Comparison of ENCODE assay signal across 25 cellular contexts in genomic region chr7:10015687-10016086, GRCh38.
"Had no signal": no experiment of that assay in that cellular context is flagged by ENCODE, and none has a peak within 500 bp of the region (broad histone marks: within the 10 kb centered on the region; RNA-seq: fewer than 3 reads in every experiment).

No MANE protein-coding gene starts in this region.

- H3K36me3 Mint-ChIP-seq: naive B cell; stimulated activated memory B cell treated with anti-CD40 and anti-IgM and Interleukin-4, amounts not matched to agents 10 μg/mL and 1 μg/mL and 100 μg/mL, for 72 hours had no signal

- H3K27ac Mint-ChIP-seq: activated T-helper 1 cell treated with anti-CD3 and anti-CD28 coated beads, Interleukin-12 subunit alpha, Interleukin-12 subunit beta, Interleukin-2, Interleukin-4 antibody, amounts not matched to agents 30 ng/mL and 10 ng/mL and 1 ng/mL, durations not matched to agents 14 hours and 24 hours and 36 hours; nephron progenitor cell; stimulated activated memory B cell treated with anti-CD40 and anti-IgM and Interleukin-4, amounts not matched to agents 10 μg/mL and 1 μg/mL and 100 μg/mL, for 72 hours; stimulated activated naive CD8-positive, alpha-beta T cell treated with anti-CD3 and anti-CD28 coated beads, Interleukin-15, amount 100 ng/mL, for 72 hours had no signal

- DNase-seq: activated CD4-positive, alpha-beta T cell treated with anti-CD3 and anti-CD28 coated beads for 48 hours; activated CD4-positive, alpha-beta T cell treated with anti-CD3 and anti-CD28 coated beads, Interleukin-2, amount 50 U/mL, for 48 hours; activated CD8-positive, alpha-beta memory T cell treated with anti-CD3 and anti-CD28 coated beads for 24 hours; activated gamma-delta T cell; activated naive CD4-positive, alpha-beta T cell treated with anti-CD3 and anti-CD28 coated beads, Interleukin-2, amount 50 U/mL, for 16 hours; amniotic stem cell; brain microvascular endothelial cell; central memory CD4-positive, alpha-beta T cell; dermis blood vessel endothelial cell; effector CD4-positive, alpha-beta T cell; left ventricle myocardium inferior; naive B cell; nephron progenitor cell; sigmoid colon; small intestine; stimulated activated CD4-positive, alpha-beta T cell treated with anti-CD3 and anti-CD28 coated beads, Interleukin-1b, Interleukin-23, amount 100 ng/mL, for 48 hours; stimulated activated CD4-positive, alpha-beta T cell treated with anti-CD3 and anti-CD28 coated beads, Interleukin-4, amount 100 ng/mL, for 4 hours; stimulated activated CD8-positive, alpha-beta memory T cell treated with anti-CD3 and anti-CD28 coated beads, Interleukin-4, amount 100 ng/mL, for 48 hours; stimulated activated naive CD8-positive, alpha-beta T cell treated with anti-CD3 and anti-CD28 coated beads, Interleukin-15, amount 100 ng/mL, for 72 hours; substantia nigra; upper lobe of right lung; WERI-Rb-1 had no signal

- H3K27me3 Mint-ChIP-seq: naive B cell; stimulated activated memory B cell treated with anti-CD40 and anti-IgM and Interleukin-4, amounts not matched to agents 10 μg/mL and 1 μg/mL and 100 μg/mL, for 72 hours; stimulated activated naive CD8-positive, alpha-beta T cell treated with anti-CD3 and anti-CD28 coated beads, Interleukin-15, amount 100 ng/mL, for 72 hours had no signal

- ATAC-seq: activated CD4-positive, CD25-positive, alpha-beta regulatory T cell treated with anti-CD3 and anti-CD28 coated beads, Interleukin-2, amount 50 U/mL, for 24 hours; stimulated activated memory B cell treated with anti-CD40 and anti-IgM and Interleukin-4, amounts not matched to agents 10 μg/mL and 1 μg/mL and 100 μg/mL, for 72 hours; stimulated activated naive CD8-positive, alpha-beta T cell treated with anti-CD3 and anti-CD28 coated beads, Interleukin-15, amount 100 ng/mL, for 72 hours; upper lobe of right lung had no signal

- H3K4me3 Mint-ChIP-seq: activated T-helper 1 cell treated with anti-CD3 and anti-CD28 coated beads, Interleukin-12 subunit alpha, Interleukin-12 subunit beta, Interleukin-2, Interleukin-4 antibody, amounts not matched to agents 30 ng/mL and 10 ng/mL and 1 ng/mL, durations not matched to agents 14 hours and 24 hours and 36 hours; naive B cell; nephron progenitor cell; stimulated activated memory B cell treated with anti-CD40 and anti-IgM and Interleukin-4, amounts not matched to agents 10 μg/mL and 1 μg/mL and 100 μg/mL, for 72 hours; stimulated activated naive CD8-positive, alpha-beta T cell treated with anti-CD3 and anti-CD28 coated beads, Interleukin-15, amount 100 ng/mL, for 72 hours had no signal

- H3K4me1 Mint-ChIP-seq: naive B cell; nephron progenitor cell; stimulated activated memory B cell treated with anti-CD40 and anti-IgM and Interleukin-4, amounts not matched to agents 10 μg/mL and 1 μg/mL and 100 μg/mL, for 72 hours; stimulated activated naive CD8-positive, alpha-beta T cell treated with anti-CD3 and anti-CD28 coated beads, Interleukin-15, amount 100 ng/mL, for 72 hours had no signal
